ENCODE assay signal across 8 cellular contexts in genomic region chr3:3126477-3127431, GRCh38. TPM values are rescaled to one million over a fixed set of nuclear protein-coding genes. Genes with fewer than 3 reads are reported as not detected.
DNase-seq lines count a peak whose midpoint lies in the region; ATAC-seq and TF ChIP-seq lines count a peak whose summit lies in the region.

TSS of gene TRNT1 (plus strand) at chr3:3126940. CDS start at chr3:3129041, 2,101 bp downstream.

- ATAC-seq in GM18907 (IDR thresholded peaks at IDR 0.05; ENCODE audit: unreplicated experiment): peak; percentile 96
- ATAC-seq in HG03139 (IDR thresholded peaks at IDR 0.05; ENCODE audit: unreplicated experiment): peak; percentile 96

- under 1% methylated on average over 14 of the region's 100 CpGs for WGBS in mammary epithelial cell (ENCODE audit: low coverage, missing lambda C conversion rate)

- intact Hi-C loops in mammary epithelial cell (cut with micrococcal nuclease): no loop called here

- CTCF ChIA-PET in AG04450 (lab: Charles Lee) (no interaction called here), mammary epithelial cell (lab: Charles Lee; ENCODE audit: low non-redundant PET) (no interaction called here)

- BruUV-seq in mammary epithelial cell (replicated peaks; lab: Mats Ljungman, UMichigan): TSS peak; percentile 38

- H3K9ac ChIP-seq in mammary epithelial cell (ENCODE audit: insufficient read depth, low read length) (peak within 1 kb of the TSS; percentile 68), iPS-20b (ENCODE audit: low read depth, low read length) (peak within 1 kb of the TSS; percentile 98)

- peak within 1 kb of the TSS; percentile 90 for H3K4me2 ChIP-seq in mammary epithelial cell (ENCODE audit: insufficient read depth, low read depth, low read length)

- in situ Hi-C loops in mammary epithelial cell (cut with MboI; ENCODE audit: low sequenced_read_pairs in 2 of 2): no loop called here

- DNase-seq in AG04450 (ENCODE audit: low read depth, low spot score): peak; percentile 82
- peak; percentile 82 for DNase-seq in NCI-H2227 treated with DMSO at 0.1 percent for 48 hours (lab: John Stamatoyannopoulos, UW)
- DNase-seq in mammary epithelial cell: peak; percentile 89

- H3K27me3 ChIP-seq in AG04450 (ENCODE audit: control insufficient read depth, insufficient read depth, low read length) (no peaks in the 10 kb centered on the region), mammary epithelial cell (ENCODE audit: insufficient read depth, low read length) (no peaks in the 10 kb centered on the region), iPS-20b (ENCODE audit: insufficient read depth, low read length) (no peaks in the 10 kb centered on the region)

- 0 out of 2 replicates have a peak, but pooled peaks have one; percentile 4 for TF ChIP-seq CTCF in AG04450 (IDR thresholded peaks at IDR 0.05; ENCODE audit: low read depth, low read length)
- no peak for TF ChIP-seq CTCF in WI38 (IDR thresholded peaks at IDR 0.05; ENCODE audit: low read depth, low read length)
- no peak for TF ChIP-seq CTCF in mammary epithelial cell (conservative IDR thresholded peaks at IDR 0.05 in 1 of 2, IDR thresholded peaks at IDR 0.05 in 1 of 2; ENCODE audit: extremely low read depth in 1 of 2, insufficient read depth in 1 of 2, low read depth in 1 of 2, low read length in 2 of 2)

- H3K27ac ChIP-seq in AG04450 (ENCODE audit: low read depth, low read length) (peak within 1 kb of the TSS; percentile 96), mammary epithelial cell (ENCODE audit: insufficient read depth, low read depth, low read length) (peak within 1 kb of the TSS; percentile 85), iPS-20b (ENCODE audit: low read length) (peak within 1 kb of the TSS; percentile 74), skin epidermis (peak within 1 kb of the TSS; percentile 76 to 99 (median 96))

- H4K20me1 ChIP-seq in mammary epithelial cell (ENCODE audit: insufficient read depth, low read length): no peaks in the 10 kb centered on the region

- H3K9me3 ChIP-seq in AG04450 (ENCODE audit: control insufficient read depth, insufficient read depth, low read length) (peaks cover 3% of the 10 kb centered on the region; the same call in 1 of the 2 replicates), mammary epithelial cell (replicated peaks; ENCODE audit: insufficient read depth, low read length) (no peaks in the 10 kb centered on the region), iPS-20b (ENCODE audit: insufficient read depth, low read depth, low read length) (no peaks in the 10 kb centered on the region)

- POLR2A ChIA-PET in AG04450 (lab: Yijun Ruan, JAX): interaction anchor here (0.6 kb wide), 1 partner anchor 270 kb away, joined by 3 read pairs; no protein-coding TSS in a partner anchor

- H3K4me1 ChIP-seq in mammary epithelial cell (ENCODE audit: insufficient read depth, low read length) (no peaks in the 10 kb centered on the region), iPS-20b (ENCODE audit: insufficient read depth, low read length) (peaks cover 6% of the 10 kb centered on the region; the same call in 1 of the 2 replicates)

- H3K4me3 ChIP-seq in AG04450 (ENCODE audit: low read depth, low read length) (peak within 1 kb of the TSS; percentile 90), WI38 (ENCODE audit: low read depth, low read length) (peak within 1 kb of the TSS; percentile 88), mammary epithelial cell (replicated peaks in 1 of 3; ENCODE audit: insufficient read depth in 1 of 3, low read depth in 2 of 3, low read length in 3 of 3) (peak within 1 kb of the TSS; percentile 91 to 99 (median 98)), iPS-20b (ENCODE audit: low read length) (peak within 1 kb of the TSS; percentile 82), skin epidermis (peak within 1 kb of the TSS; percentile 70 to 95 (median 72))

- dilution Hi-C loops in mammary epithelial cell (cut with HindIII; ENCODE audit: low sequenced_read_pairs): no loop called here

- H2AFZ ChIP-seq in mammary epithelial cell (ENCODE audit: low read depth, low read length): peak within 1 kb of the TSS; percentile 94

- peaks cover 45% of the 10 kb centered on the region for H3K79me2 ChIP-seq in mammary epithelial cell (ENCODE audit: insufficient read depth, low read length)

- H3K36me3 ChIP-seq in mammary epithelial cell (ENCODE audit: insufficient read depth, low read length): peaks cover 16% of the 10 kb centered on the region
- peaks cover 29% of the 10 kb centered on the region for H3K36me3 ChIP-seq in iPS-20b (ENCODE audit: insufficient read depth, low read depth, low read length)

RNA-seq across cellular contexts. Expression of gene TRNT1, which starts in this region (rescaled TPM):
- polyA plus RNA-seq in AG04450 (2011; rRNA removed) (11.3 and 15.7 TPM in 2 replicates), mammary epithelial cell (5.3 TPM)
- 12.7 and 13.6 TPM in 2 replicates for polyA minus RNA-seq in AG04450 (2011; rRNA and poly(A)+ RNA removed)
- 10 to 100 TPM; 20.7 to 27.8 TPM for total RNA-seq in mammary epithelial cell
- 4.3 TPM for polyA minus RNA-seq in mammary epithelial cell

Comparison
In these comparisons a context has a peak if more than half of its experiments do, and no peak if none do; other contexts are left out.
1. Peak in every context shown above with its lines: DNase-seq, ATAC-seq, H3K4me3 ChIP-seq and H3K27ac ChIP-seq.